16 cellular contexts compared by ENCODE assay signal in genomic region chr5:124729687-124730359, GRCh38. TPM values are rescaled to one million over a fixed set of nuclear protein-coding genes. Genes with fewer than 3 reads are reported as not detected.
A peak's percentile ranks its signal among the peaks of the same experiment; 100 is the strongest.
DNase-seq lines count a peak whose midpoint lies in the region; ATAC-seq and TF ChIP-seq lines count a peak whose summit lies in the region.
"Had no signal": no experiment of that assay in that cellular context is flagged by ENCODE, and none has a peak within 500 bp of the region (broad histone marks: within the 10 kb centered on the region; RNA-seq: fewer than 3 reads in every experiment).

No MANE protein-coding gene starts in this region.

- ATAC-seq in GM18870 (IDR thresholded peaks at IDR 0.05; ENCODE audit: unreplicated experiment) = peak; percentile 44
- ATAC-seq in HG03064 (IDR thresholded peaks at IDR 0.05; ENCODE audit: low read depth, unreplicated experiment) = peak; percentile 53
- ATAC-seq in left lobe of liver = no peak
- ATAC-seq: left cardiac atrium had no signal

- no peak overlapping the region for H3K4me3 ChIP-seq in AG10803 (ENCODE audit: low read length)
- H3K4me3 ChIP-seq: adrenal gland, uterus had no signal

- H3K4me1 Mint-ChIP-seq in activated CD4-positive, alpha-beta memory T cell treated with anti-CD3 and anti-CD28 coated beads for 36 hours (ENCODE audit: low read depth) = no peaks in the 10 kb centered on the region

- TF ChIP-seq CTCF in AG10803 (conservative IDR thresholded peaks at IDR 0.05; ENCODE audit: low read length) (no peak), GM13976 (IDR thresholded peaks at IDR 0.05; ENCODE audit: borderline replicate concordance, control extremely low read depth, extremely low read depth, insufficient read depth, missing control alignments) (no peak)

- peaks cover 2% of the 10 kb centered on the region for H3K9me3 Mint-ChIP-seq in activated CD4-positive, alpha-beta memory T cell treated with anti-CD3 and anti-CD28 coated beads for 36 hours

- H3K27me3 Mint-ChIP-seq in activated CD4-positive, alpha-beta memory T cell treated with anti-CD3 and anti-CD28 coated beads for 36 hours = peaks cover 9% of the 10 kb centered on the region

- POLR2A ChIA-PET in activated CD4-positive, alpha-beta memory T cell treated with anti-CD3 and anti-CD28 coated beads for 36 hours (lab: Charles Lee) = no interaction called here

- intact Hi-C loops in activated CD4-positive, alpha-beta memory T cell treated with anti-CD3 and anti-CD28 coated beads for 36 hours (cut with micrococcal nuclease) = no loop called here

- H3K36me3 Mint-ChIP-seq in activated CD4-positive, alpha-beta memory T cell treated with anti-CD3 and anti-CD28 coated beads for 36 hours = no peaks in the 10 kb centered on the region

- CTCF ChIA-PET in activated CD4-positive, alpha-beta memory T cell treated with anti-CD3 and anti-CD28 coated beads for 36 hours (lab: Charles Lee) = no interaction called here

- no peak overlapping the region for H3K4me3 Mint-ChIP-seq in activated CD4-positive, alpha-beta memory T cell treated with anti-CD3 and anti-CD28 coated beads for 36 hours

- no peak overlapping the region for H3K27ac Mint-ChIP-seq in activated CD4-positive, alpha-beta memory T cell treated with anti-CD3 and anti-CD28 coated beads for 36 hours

- DNase-seq in AG10803 (ENCODE audit: low read depth) (peak; percentile 79), astrocyte of the hippocampus (ENCODE audit: low read depth, low spot score) (peak; percentile 89), NCI-H2081 treated with DMSO at 0.1 percent for 48 hours (lab: John Stamatoyannopoulos, UW) (no peak), left lobe of liver (ENCODE audit: low spot score) (no peak), GM13976 (ENCODE audit: low spot score) (no peak)
- DNase-seq in activated CD4-positive, alpha-beta memory T cell treated with anti-CD3 and anti-CD28 coated beads for 36 hours = no peak
- DNase-seq: ACHN, adrenal gland, erythroblast, H7, left cardiac atrium, NCI-H1930, SHP77, uterus had no signal

- in situ Hi-C loops in GM13976 (cut with MboI; ENCODE audit: low sequenced_read_pairs, unreplicated experiment) = no loop called here

RNA-seq across cellular contexts. Expression of gene ZNF608, which starts 16.6 kb away (rescaled TPM):
- total RNA-seq in left lobe of liver = 5.0 TPM
- not detected for total RNA-seq in activated CD4-positive, alpha-beta memory T cell treated with anti-CD3 and anti-CD28 coated beads for 36 hours

Comparison
In these comparisons a context has a peak if more than half of its experiments do, and no peak if none do; other contexts are left out.
1. DNase-seq: peak in AG10803 (single experiment) and astrocyte of the hippocampus (single experiment); none in NCI-H2081 treated with DMSO at 0.1 percent for 48 hours (single experiment), left lobe of liver (single experiment), GM13976 (single experiment) and activated CD4-positive, alpha-beta memory T cell treated with anti-CD3 and anti-CD28 coated beads for 36 hours (single experiment).